In the genomic region with DNA sequence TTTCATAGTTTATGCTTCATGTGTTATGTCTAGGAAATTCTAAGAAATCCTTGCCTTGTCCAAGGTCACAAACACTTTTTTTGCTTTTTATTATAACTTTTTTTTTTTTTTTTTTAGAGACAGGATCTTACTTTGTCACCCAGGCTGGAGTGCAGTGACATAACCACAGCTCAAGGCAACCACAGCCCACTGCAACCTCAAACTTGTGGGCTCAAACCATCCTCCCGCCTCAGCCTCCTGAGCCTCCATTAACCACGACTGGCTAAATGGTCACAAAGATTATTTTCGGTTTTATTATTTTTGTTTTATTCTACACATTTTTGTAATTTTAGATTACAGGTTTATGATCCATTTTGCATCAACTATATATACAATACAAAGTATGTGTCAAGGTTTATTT, we compare ENCODE assay signal across 14 cellular contexts. TPM values are rescaled to one million over a fixed set of nuclear protein-coding genes. Genes with fewer than 3 reads are reported as not detected.
DNase-seq lines count a peak whose midpoint lies in the region; ATAC-seq and TF ChIP-seq lines count a peak whose summit lies in the region.
"Had no signal": no experiment of that assay in that cellular context is flagged by ENCODE, and none has a peak within 500 bp of the region (broad histone marks: within the 10 kb centered on the region; RNA-seq: fewer than 3 reads in every experiment).

No MANE protein-coding gene starts in this region.

- POLR2A ChIA-PET in CD8-positive, alpha-beta T cell (lab: Charles Lee): no interaction called here

- no peak overlapping the region for H3K4me3 ChIP-seq in CD8-positive, alpha-beta T cell (ENCODE audit: low read depth, low read length)

- H3K4me1 Mint-ChIP-seq in activated CD8-positive, alpha-beta memory T cell treated with anti-CD3 and anti-CD28 coated beads, Interleukin-2, amount 10 ng/mL, durations not matched to agents 7 days and 5 days: peaks cover 2% of the 10 kb centered on the region
- no peaks in the 10 kb centered on the region for H3K4me1 Mint-ChIP-seq in CD8-positive, alpha-beta T cell (ENCODE audit: low read depth)
- H3K4me1 Mint-ChIP-seq: H9 had no signal

- H3K36me3 ChIP-seq in CD8-positive, alpha-beta T cell (ENCODE audit: insufficient read depth, low read length): no peaks in the 10 kb centered on the region
- H3K36me3 ChIP-seq: BE2C had no signal

- peak; percentile 49 for DNase-seq in activated CD8-positive, alpha-beta memory T cell treated with anti-CD3 and anti-CD28 coated beads, Interleukin-2, amount 10 ng/mL, durations not matched to agents 7 days and 5 days
- no peak for DNase-seq in activated CD8-positive, alpha-beta memory T cell treated with anti-CD3 and anti-CD28 coated beads, Interleukin-2, amount 50 U/mL, for 48 hours
- DNase-seq in MV-4-11 (lab: John Stamatoyannopoulos, UW) (peak; percentile 4), OCI-M1 (lab: John Stamatoyannopoulos, UW) (peak; percentile 11), GM19238 (ENCODE audit: insufficient read length, low spot score) (no peak)
- no peak for DNase-seq in CD8-positive, alpha-beta T cell
- DNase-seq: ACHN, BE2C, C1 segment of cervical spinal cord, Caco-2, GDM1, H9 had no signal

- no peaks in the 10 kb centered on the region for H3K9me3 Mint-ChIP-seq in activated CD8-positive, alpha-beta memory T cell treated with anti-CD3 and anti-CD28 coated beads, Interleukin-2, amount 10 ng/mL, durations not matched to agents 7 days and 5 days (ENCODE audit: low read depth)
- no peaks in the 10 kb centered on the region for H3K9me3 Mint-ChIP-seq in CD8-positive, alpha-beta T cell
- H3K9me3 Mint-ChIP-seq: H9 had no signal

- intact Hi-C loops in CD8-positive, alpha-beta T cell (cut with DNase I, micrococcal nuclease): loop anchor here in 1 of 2 experiments (10.0 kb wide), 1 partner anchor 1306 kb away; the partner anchor contains the start of gene BAG3

- peaks cover 30% of the 10 kb centered on the region for H3K27me3 Mint-ChIP-seq in activated CD8-positive, alpha-beta memory T cell treated with anti-CD3 and anti-CD28 coated beads, Interleukin-2, amount 10 ng/mL, durations not matched to agents 7 days and 5 days
- peaks cover 18% of the 10 kb centered on the region for H3K27me3 Mint-ChIP-seq in CD8-positive, alpha-beta T cell (ENCODE audit: low read depth)

- H3K9me3 ChIP-seq in CD8-positive, alpha-beta T cell (ENCODE audit: low read length): no peaks in the 10 kb centered on the region
- H3K9me3 ChIP-seq: BE2C, Caco-2 had no signal

- H3K27ac ChIP-seq in CD8-positive, alpha-beta T cell (ENCODE audit: low read depth, low read length): no peak overlapping the region

- H3K4me1 ChIP-seq in CD8-positive, alpha-beta T cell (ENCODE audit: insufficient read depth, low read length): no peaks in the 10 kb centered on the region
- H3K4me1 ChIP-seq: BE2C, Caco-2 had no signal

- peak; percentile 45 for ATAC-seq in activated CD8-positive, alpha-beta memory T cell treated with anti-CD3 and anti-CD28 coated beads, Interleukin-2, amount 10 ng/mL, durations not matched to agents 7 days and 5 days
- ATAC-seq in CD8-positive, alpha-beta T cell: no peak
- no peak for ATAC-seq in HG03565 (IDR thresholded peaks at IDR 0.05; ENCODE audit: unreplicated experiment)

- no peak for TF ChIP-seq CTCF in CD8-positive, alpha-beta T cell (IDR thresholded peaks at IDR 0.05)

- H3K27me3 ChIP-seq in CD8-positive, alpha-beta T cell (ENCODE audit: insufficient read depth, low read length): no peaks in the 10 kb centered on the region

- H3K27ac Mint-ChIP-seq in activated CD8-positive, alpha-beta memory T cell treated with anti-CD3 and anti-CD28 coated beads, Interleukin-2, amount 10 ng/mL, durations not matched to agents 7 days and 5 days: peak overlapping the region; percentile 28
- no peak overlapping the region for H3K27ac Mint-ChIP-seq in CD8-positive, alpha-beta T cell
- H3K27ac Mint-ChIP-seq: H9 had no signal

- CTCF ChIA-PET in activated CD8-positive, alpha-beta memory T cell treated with anti-CD3 and anti-CD28 coated beads, Interleukin-2, amount 10 ng/mL, durations not matched to agents 7 days and 5 days (lab: Charles Lee): no interaction called here
- CTCF ChIA-PET in CD8-positive, alpha-beta T cell (lab: Charles Lee): no interaction called here

- no peak overlapping the region for H3K4me3 Mint-ChIP-seq in activated CD8-positive, alpha-beta memory T cell treated with anti-CD3 and anti-CD28 coated beads, Interleukin-2, amount 10 ng/mL, durations not matched to agents 7 days and 5 days
- H3K4me3 Mint-ChIP-seq in CD8-positive, alpha-beta T cell: no peak overlapping the region
- H3K4me3 Mint-ChIP-seq: CD4-positive, CD25-positive, alpha-beta regulatory T cell; H9 had no signal

- no peaks in the 10 kb centered on the region for H3K36me3 Mint-ChIP-seq in activated CD8-positive, alpha-beta memory T cell treated with anti-CD3 and anti-CD28 coated beads, Interleukin-2, amount 10 ng/mL, durations not matched to agents 7 days and 5 days
- no peaks in the 10 kb centered on the region for H3K36me3 Mint-ChIP-seq in CD8-positive, alpha-beta T cell
- H3K36me3 Mint-ChIP-seq: CD4-positive, CD25-positive, alpha-beta regulatory T cell had no signal

RNA-seq across cellular contexts. Expression of gene FAM204A, which starts 7.1 kb away (rescaled TPM):
- total RNA-seq in activated CD8-positive, alpha-beta memory T cell treated with anti-CD3 and anti-CD28 coated beads, Interleukin-2, amount 10 ng/mL, durations not matched to agents 7 days and 5 days: 10 to 100 TPM; 51.7 to 59.7 TPM
- total RNA-seq in CD8-positive, alpha-beta T cell: 10 to 100 TPM; 44.8 to 51.7 TPM

Comparison
In these comparisons a context has a peak if more than half of its experiments do, and no peak if none do; other contexts are left out.
1. DNase-seq: peak in activated CD8-positive, alpha-beta memory T cell treated with anti-CD3 and anti-CD28 coated beads, Interleukin-2, amount 10 ng/mL, durations not matched to agents 7 days and 5 days (single experiment), MV-4-11 (single experiment) and OCI-M1 (single experiment); none in activated CD8-positive, alpha-beta memory T cell treated with anti-CD3 and anti-CD28 coated beads, Interleukin-2, amount 50 U/mL, for 48 hours (single experiment), CD8-positive, alpha-beta T cell (0 of 7) and GM19238 (single experiment).